Comparison of ENCODE assay signal across 21 cellular contexts in the genomic region with DNA sequence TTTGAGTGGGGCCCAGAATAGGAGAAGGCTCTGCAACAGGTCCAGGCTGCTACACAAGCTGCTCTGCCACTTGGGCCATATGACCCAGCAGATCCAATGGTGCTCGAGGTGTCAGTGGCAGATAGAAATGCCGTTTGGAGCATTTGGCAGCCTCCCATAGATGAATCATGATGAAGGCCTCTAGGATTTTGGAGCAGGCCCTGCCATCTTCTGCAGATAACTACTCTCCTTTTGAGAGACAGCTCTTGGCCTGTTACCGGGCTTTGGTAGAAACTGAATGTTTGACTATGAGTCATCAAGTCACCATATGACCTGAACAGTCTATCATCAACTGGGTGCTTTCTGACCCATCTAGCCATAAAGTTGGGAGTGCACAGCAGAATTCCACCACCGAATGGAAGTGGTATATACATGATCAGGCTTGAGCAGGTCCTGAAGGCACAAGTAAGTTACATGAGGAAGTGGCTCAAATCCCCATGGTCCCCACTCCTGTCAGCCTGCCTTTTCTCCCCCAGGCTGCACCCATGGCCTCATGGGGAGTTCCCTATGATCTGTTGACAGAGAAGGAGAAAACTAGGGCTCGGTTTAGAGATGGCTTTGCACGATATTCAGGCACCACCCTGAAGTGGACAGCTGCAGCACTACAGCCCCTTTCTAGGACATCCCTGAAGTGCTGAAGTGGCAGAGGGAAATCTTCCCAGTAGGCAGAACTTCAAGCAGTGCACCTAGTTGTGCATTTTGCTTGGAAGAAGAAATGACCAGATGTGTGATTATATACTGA.
DNase-seq lines count a peak whose midpoint lies in the region; ATAC-seq, FAIRE-seq and TF ChIP-seq lines count a peak whose summit lies in the region.
"Had no signal": no experiment of that assay in that cellular context is flagged by ENCODE, and none has a peak within 500 bp of the region (broad histone marks: within the 10 kb centered on the region; RNA-seq: fewer than 3 reads in every experiment).

No MANE protein-coding gene starts in this region.

- intact Hi-C loops in GM12878 (cut with micrococcal nuclease; ENCODE audit: unreplicated experiment): no loop called here

- no peak for TF ChIP-seq POLR2A in GM12878 (IDR thresholded peaks at IDR 0.05; ENCODE audit: low read depth, low read length)

- no peak overlapping the region for H3K4me2 ChIP-seq in GM12878 (ENCODE audit: control insufficient read depth, insufficient read depth)
- H3K4me2 ChIP-seq: KMS-11 had no signal

- no peaks in the 10 kb centered on the region for H4K20me1 ChIP-seq in GM12878 (ENCODE audit: control insufficient read depth, insufficient read depth)

- SMC1A ChIA-PET in GM12878 (lab: Charles Lee; ENCODE audit: uncharacterized antibody, unreplicated experiment): no interaction called here

- in situ Hi-C loops in GM12878 (cut with MboI): no loop called here

- peak; percentile 53 for ATAC-seq in HG02870 (IDR thresholded peaks at IDR 0.05; ENCODE audit: unreplicated experiment)
- peak; percentile 72 for ATAC-seq in GM12878
- ATAC-seq in foreskin keratinocyte: peak; percentile 35
- ATAC-seq in HG03439 (IDR thresholded peaks at IDR 0.05; ENCODE audit: unreplicated experiment): no peak
- ATAC-seq: activated T-cell treated with anti-CD3 and anti-CD28 coated beads, Interleukin-2, amount 50 U/mL, for 4 hours; left lobe of liver; stimulated activated naive B cell treated with anti-CD40 and anti-IgM and Interleukin-4, amounts not matched to agents 10 μg/mL and 1 μg/mL and 100 μg/mL, for 72 hours had no signal

- no peak for TF ChIP-seq RAD21 in GM12878 (IDR thresholded peaks at IDR 0.05; ENCODE audit: insufficient read depth, low read depth, low read length)

- H3K27me3 ChIP-seq in GM12878 (replicated peaks in 1 of 2; ENCODE audit: control insufficient read depth in 2 of 2, insufficient read depth in 2 of 2, low read length in 1 of 2) (no peaks in the 10 kb centered on the region), foreskin keratinocyte (no peaks in the 10 kb centered on the region)

- FAIRE-seq in GM12878 (lab: Jason Lieb, UNC): no peak

- RAD21 ChIA-PET in GM12878 (lab: Charles Lee; ENCODE audit: unreplicated experiment): no interaction called here

- H3K36me3 ChIP-seq in GM12878 (ENCODE audit: control insufficient read depth in 2 of 2, insufficient read depth in 2 of 2, low read length in 1 of 2): no peaks in the 10 kb centered on the region

- H3K4me1 ChIP-seq in GM12878 (ENCODE audit: control insufficient read depth, insufficient read depth, low read length): no peaks in the 10 kb centered on the region
- H3K4me1 ChIP-seq in foreskin keratinocyte: peaks cover 11% of the 10 kb centered on the region

- no peak overlapping the region for H3K4me3 ChIP-seq in GM12878

- 1% methylated on average over 6 of the region's 6 CpGs for WGBS in GM12878 (ENCODE audit: insufficient coverage, insufficient replicate concordance, low lambda C conversion rate, missing lambda C conversion rate)

- H3K9ac ChIP-seq in GM12878 (ENCODE audit: control insufficient read depth, insufficient read depth, low read length): no peak overlapping the region
- H3K9ac ChIP-seq: KMS-11 had no signal

- TF ChIP-seq CTCF in GM12878 (IDR thresholded peaks at IDR 0.05 in 2 of 3, conservative IDR thresholded peaks at IDR 0.05 in 1 of 3; ENCODE audit: control insufficient read depth in 2 of 3, extremely low read depth in 1 of 3, insufficient read depth in 1 of 3, low read depth in 3 of 3, low read length in 3 of 3) (no peak), foreskin keratinocyte (conservative IDR thresholded peaks at IDR 0.05) (no peak)

- H3K9me3 ChIP-seq in GM12878 (replicated peaks; ENCODE audit: control insufficient read depth, insufficient read depth, low read length): no peaks in the 10 kb centered on the region; the same call in 2 of the 3 replicates

- no peak overlapping the region for H2AFZ ChIP-seq in GM12878 (ENCODE audit: control insufficient read depth, low read depth, low read length)

- no TSS peak for BruUV-seq in GM12878 (replicated peaks; lab: Mats Ljungman, UMichigan)

- H3K27ac ChIP-seq in GM12878 (ENCODE audit: control insufficient read depth, insufficient read depth): no peak overlapping the region
- H3K27ac ChIP-seq in foreskin keratinocyte: no peak overlapping the region
- H3K27ac ChIP-seq: KMS-11 had no signal

- TF ChIP-seq EP300 in GM12878 (IDR thresholded peaks at IDR 0.05; ENCODE audit: borderline replicate concordance in 1 of 2, control insufficient read depth in 1 of 2, low read depth in 2 of 2, low read length in 2 of 2): no peak

- peak; percentile 73 for DNase-seq in EH (ENCODE audit: low read depth)
- no peak for DNase-seq in GM12878 (ENCODE audit: low read depth, low spot score)
- peak in 1 of 2 donors; percentile 72 for DNase-seq in foreskin keratinocyte
- no peak for DNase-seq in HuH-7.5 (ENCODE audit: low spot score)
- DNase-seq in activated CD8-positive, alpha-beta memory T cell treated with anti-CD3 and anti-CD28 coated beads, Interleukin-2, amount 50 U/mL, for 4 hours: no peak
- no peak for DNase-seq in glomerular visceral epithelial cell (ENCODE audit: extremely low spot score)
- DNase-seq: activated CD4-positive, CD25-positive, alpha-beta regulatory T cell treated with anti-CD3 and anti-CD28 coated beads, Interleukin-2, amount 50 U/mL, for 72 hours; activated naive CD4-positive, alpha-beta T cell treated with anti-CD3 and anti-CD28 coated beads, Interleukin-2, amount 10 ng/mL, durations not matched to agents 7 days and 5 days; activated T-cell treated with anti-CD3 and anti-CD28 coated beads, Interleukin-2, amount 50 U/mL, for 4 hours; CD4-positive, alpha-beta memory T cell; head of caudate nucleus; NCI-H1092; NCI-H510A treated with DMSO at 0.1 percent for 48 hours; nephron progenitor cell; posterior cingulate gyrus; stimulated activated CD4-positive, alpha-beta T cell treated with anti-CD3 and anti-CD28 coated beads, Interleukin-1b, Interleukin-23, amount 100 ng/mL, for 48 hours; stimulated activated naive B cell treated with anti-CD40 and anti-IgM and Interleukin-4, amounts not matched to agents 10 μg/mL and 1 μg/mL and 100 μg/mL, for 72 hours had no signal

- H3K79me2 ChIP-seq in GM12878 (ENCODE audit: control insufficient read depth, insufficient read depth, low read length): no peaks in the 10 kb centered on the region

- CTCF ChIA-PET in GM12878 (lab: Yijun Ruan, JAX): no interaction called here

- POLR2A ChIA-PET in GM12878 (lab: Charles Lee): no interaction called here

TF ChIP-seq in GM12878, 131 proteins besides CTCF, POLR2A, EP300 and RAD21 (continues in another document):
- TF ChIP-seq BCL11A (IDR thresholded peaks at IDR 0.05; ENCODE audit: low read depth, low read length): peak; percentile 3; the same call in 1 of the 2 replicates
- TF ChIP-seq, protein P1, sequence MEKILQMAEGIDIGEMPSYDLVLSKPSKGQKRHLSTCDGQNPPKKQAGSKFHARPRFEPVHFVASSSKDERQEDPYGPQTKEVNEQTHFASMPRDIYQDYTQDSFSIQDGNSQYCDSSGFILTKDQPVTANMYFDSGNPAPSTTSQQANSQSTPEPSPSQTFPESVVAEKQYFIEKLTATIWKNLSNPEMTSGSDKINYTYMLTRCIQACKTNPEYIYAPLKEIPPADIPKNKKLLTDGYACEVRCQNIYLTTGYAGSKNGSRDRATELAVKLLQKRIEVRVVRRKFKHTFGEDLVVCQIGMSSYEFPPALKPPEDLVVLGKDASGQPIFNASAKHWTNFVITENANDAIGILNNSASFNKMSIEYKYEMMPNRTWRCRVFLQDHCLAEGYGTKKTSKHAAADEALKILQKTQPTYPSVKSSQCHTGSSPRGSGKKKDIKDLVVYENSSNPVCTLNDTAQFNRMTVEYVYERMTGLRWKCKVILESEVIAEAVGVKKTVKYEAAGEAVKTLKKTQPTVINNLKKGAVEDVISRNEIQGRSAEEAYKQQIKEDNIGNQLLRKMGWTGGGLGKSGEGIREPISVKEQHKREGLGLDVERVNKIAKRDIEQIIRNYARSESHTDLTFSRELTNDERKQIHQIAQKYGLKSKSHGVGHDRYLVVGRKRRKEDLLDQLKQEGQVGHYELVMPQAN (conservative IDR thresholded peaks at IDR 0.05): no peak
- TF ChIP-seq STAT3 (IDR thresholded peaks at IDR 0.05; ENCODE audit: low read depth, low read length): no peak
- TF ChIP-seq SMC3 (IDR thresholded peaks at IDR 0.05; ENCODE audit: borderline replicate concordance, low read length): no peak
- TF ChIP-seq NR2F1 (conservative IDR thresholded peaks at IDR 0.05): no peak
- peak in 1 of 2 experiments; percentile 18; a peak in 1 of 4 replicates for TF ChIP-seq IKZF2 (IDR thresholded peaks at IDR 0.05)
- TF ChIP-seq, protein P2, sequence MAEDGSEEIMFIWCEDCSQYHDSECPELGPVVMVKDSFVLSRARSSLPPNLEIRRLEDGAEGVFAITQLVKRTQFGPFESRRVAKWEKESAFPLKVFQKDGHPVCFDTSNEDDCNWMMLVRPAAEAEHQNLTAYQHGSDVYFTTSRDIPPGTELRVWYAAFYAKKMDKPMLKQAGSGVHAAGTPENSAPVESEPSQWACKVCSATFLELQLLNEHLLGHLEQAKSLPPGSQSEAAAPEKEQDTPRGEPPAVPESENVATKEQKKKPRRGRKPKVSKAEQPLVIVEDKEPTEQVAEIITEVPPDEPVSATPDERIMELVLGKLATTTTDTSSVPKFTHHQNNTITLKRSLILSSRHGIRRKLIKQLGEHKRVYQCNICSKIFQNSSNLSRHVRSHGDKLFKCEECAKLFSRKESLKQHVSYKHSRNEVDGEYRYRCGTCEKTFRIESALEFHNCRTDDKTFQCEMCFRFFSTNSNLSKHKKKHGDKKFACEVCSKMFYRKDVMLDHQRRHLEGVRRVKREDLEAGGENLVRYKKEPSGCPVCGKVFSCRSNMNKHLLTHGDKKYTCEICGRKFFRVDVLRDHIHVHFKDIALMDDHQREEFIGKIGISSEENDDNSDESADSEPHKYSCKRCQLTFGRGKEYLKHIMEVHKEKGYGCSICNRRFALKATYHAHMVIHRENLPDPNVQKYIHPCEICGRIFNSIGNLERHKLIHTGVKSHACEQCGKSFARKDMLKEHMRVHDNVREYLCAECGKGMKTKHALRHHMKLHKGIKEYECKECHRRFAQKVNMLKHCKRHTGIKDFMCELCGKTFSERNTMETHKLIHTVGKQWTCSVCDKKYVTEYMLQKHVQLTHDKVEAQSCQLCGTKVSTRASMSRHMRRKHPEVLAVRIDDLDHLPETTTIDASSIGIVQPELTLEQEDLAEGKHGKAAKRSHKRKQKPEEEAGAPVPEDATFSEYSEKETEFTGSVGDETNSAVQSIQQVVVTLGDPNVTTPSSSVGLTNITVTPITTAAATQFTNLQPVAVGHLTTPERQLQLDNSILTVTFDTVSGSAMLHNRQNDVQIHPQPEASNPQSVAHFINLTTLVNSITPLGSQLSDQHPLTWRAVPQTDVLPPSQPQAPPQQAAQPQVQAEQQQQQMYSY (CRISPR knock-in tag; IDR thresholded peaks at IDR 0.05): no peak
- no peak for TF ChIP-seq ZSCAN29 (IDR thresholded peaks at IDR 0.05)
- TF ChIP-seq MXI1 (IDR thresholded peaks at IDR 0.05; ENCODE audit: low read depth, low read length): no peak
- TF ChIP-seq MTA3 (IDR thresholded peaks at IDR 0.05; ENCODE audit: borderline replicate concordance, low read length): no peak
